10 cellular contexts compared by ENCODE assay signal in genomic region chr17:28553000-28553505, GRCh38. TPM values are rescaled to one million over a fixed set of nuclear protein-coding genes. Genes with fewer than 3 reads are reported as not detected.
DNase-seq lines count a peak whose midpoint lies in the region; ATAC-seq and TF ChIP-seq lines count a peak whose summit lies in the region.
"Had no signal": no experiment of that assay in that cellular context is flagged by ENCODE, and none has a peak within 500 bp of the region (broad histone marks: within the 10 kb centered on the region; RNA-seq: fewer than 3 reads in every experiment).

No MANE protein-coding gene starts in this region.

- no peak overlapping the region for H3K9ac ChIP-seq in neural progenitor cell

- peaks cover 10% of the 10 kb centered on the region for H3K79me2 ChIP-seq in neural progenitor cell (ENCODE audit: low read depth)

- peaks cover 46% of the 10 kb centered on the region for H3K4me1 Mint-ChIP-seq in CD8-positive, alpha-beta T cell (ENCODE audit: low read depth)
- H3K4me1 Mint-ChIP-seq in neural progenitor cell = peaks cover 36% of the 10 kb centered on the region

- peaks cover 52% of the 10 kb centered on the region for H3K36me3 Mint-ChIP-seq in CD8-positive, alpha-beta T cell
- peaks cover 26% of the 10 kb centered on the region for H3K36me3 Mint-ChIP-seq in neural progenitor cell

- peaks cover 38% of the 10 kb centered on the region for H4K20me1 ChIP-seq in neural progenitor cell (ENCODE audit: low read depth)

- POLR2A ChIA-PET in CD8-positive, alpha-beta T cell (lab: Charles Lee) = interaction anchor here (0.9 to 1.4 kb wide), 3 partner anchors 12 to 18 kb away, joined by 3 to 8 read pairs (median 3); partner anchors contain the start of gene PIGS

- ATAC-seq in CD8-positive, alpha-beta T cell = no peak
- ATAC-seq in HG03135 (IDR thresholded peaks at IDR 0.05; ENCODE audit: unreplicated experiment) = no peak

- no peak overlapping the region for H2AFZ ChIP-seq in neural progenitor cell (replicated peaks)

- H3K27me3 Mint-ChIP-seq in CD8-positive, alpha-beta T cell (ENCODE audit: low read depth) = no peaks in the 10 kb centered on the region
- peaks cover 3% of the 10 kb centered on the region for H3K27me3 Mint-ChIP-seq in neural progenitor cell (ENCODE audit: insufficient read depth, low read depth)

- H3K27ac ChIP-seq in CD8-positive, alpha-beta T cell (ENCODE audit: low read depth, low read length) = no peak overlapping the region
- H3K27ac ChIP-seq in dorsolateral prefrontal cortex (peak overlapping the region in 9 of 59 donors; percentile 20 to 85 (median 77)), neural progenitor cell (no peak overlapping the region)

- H3K4me1 ChIP-seq in CD8-positive, alpha-beta T cell (ENCODE audit: insufficient read depth, low read length) = peaks cover 47% of the 10 kb centered on the region
- peaks cover 40% of the 10 kb centered on the region for H3K4me1 ChIP-seq in neural progenitor cell

- peak overlapping the region; percentile 83 for H3K27ac Mint-ChIP-seq in CD8-positive, alpha-beta T cell
- H3K27ac Mint-ChIP-seq in neural progenitor cell = no peak overlapping the region

- H3K4me3 ChIP-seq in CD8-positive, alpha-beta T cell (ENCODE audit: low read depth, low read length) = peak overlapping the region; percentile 48
- H3K4me3 ChIP-seq in dorsolateral prefrontal cortex = peak overlapping the region in 51 of 59 donors; percentile 60 to 96 (median 86)
- peak overlapping the region; percentile 90 for H3K4me3 ChIP-seq in neural progenitor cell

- intact Hi-C loops in CD8-positive, alpha-beta T cell (cut with DNase I, micrococcal nuclease) = loop anchor here (1.0 to 5.0 kb wide), 5 partner anchors 18 to 181 kb away; partner anchors contain the start of genes PIGS (in 2 of the 2), SPAG5 (in 2 of the 2), ALDOC (in 1 of the 2) and SARM1 (in 1 of the 2)
- intact Hi-C loops in dorsolateral prefrontal cortex (cut with DNase I) = loop anchor here in 1 of 2 donors (10.0 kb wide), 1 partner anchor 178 kb away; the partner anchor contains the start of genes SARM1 and VTN

- H3F3A ChIP-seq in neural progenitor cell (ENCODE audit: low read depth) = peaks cover 25% of the 10 kb centered on the region

- no peak for DNase-seq in CD8-positive, alpha-beta T cell
- DNase-seq in NCI-H2171 (lab: John Stamatoyannopoulos, UW) (peak; percentile 62), dorsolateral prefrontal cortex (peak in 1 of 10 donors; percentile 22), neural progenitor cell (ENCODE audit: low spot score) (no peak), NCI-H748 treated with DMSO at 0.1 percent for 48 hours (lab: John Stamatoyannopoulos, UW) (no peak), OCI-M1 (lab: John Stamatoyannopoulos, UW) (no peak)
- DNase-seq in activated effector memory CD4-positive, alpha-beta T cell treated with Interleukin-2 at 50 U/mL for 16 hours = no peak
- DNase-seq: GOT3 had no signal

- CTCF ChIA-PET in CD8-positive, alpha-beta T cell (lab: Charles Lee) = interaction anchor here (0.7 to 1.0 kb wide), 2 partner anchors 14 to 69 kb away, joined by 3 read pairs; no protein-coding TSS in a partner anchor

- H3K4me2 ChIP-seq in neural progenitor cell = peak overlapping the region; percentile 83

- peak overlapping the region; percentile 90 for H3K4me3 Mint-ChIP-seq in CD8-positive, alpha-beta T cell
- H3K4me3 Mint-ChIP-seq in neural progenitor cell = peak overlapping the region; percentile 90

- H3K9me3 Mint-ChIP-seq in CD8-positive, alpha-beta T cell = no peaks in the 10 kb centered on the region
- no peaks in the 10 kb centered on the region for H3K9me3 Mint-ChIP-seq in neural progenitor cell

- no peaks in the 10 kb centered on the region for H3K27me3 ChIP-seq in CD8-positive, alpha-beta T cell (ENCODE audit: insufficient read depth, low read length)
- H3K27me3 ChIP-seq in dorsolateral prefrontal cortex (no peaks in the 10 kb centered on the region), neural progenitor cell (no peaks in the 10 kb centered on the region)
- H3K27me3 ChIP-seq: pancreas had no signal

- peaks cover 34% of the 10 kb centered on the region for H3K36me3 ChIP-seq in CD8-positive, alpha-beta T cell (ENCODE audit: insufficient read depth, low read length)
- no peaks in the 10 kb centered on the region for H3K36me3 ChIP-seq in neural progenitor cell

- no peaks in the 10 kb centered on the region for H3K9me3 ChIP-seq in CD8-positive, alpha-beta T cell (ENCODE audit: low read length)
- no peaks in the 10 kb centered on the region for H3K9me3 ChIP-seq in neural progenitor cell (ENCODE audit: low read depth)
- H3K9me3 ChIP-seq: pancreas had no signal

- TF ChIP-seq CTCF in CD8-positive, alpha-beta T cell (IDR thresholded peaks at IDR 0.05) = no peak
- TF ChIP-seq CTCF in dorsolateral prefrontal cortex (IDR thresholded peaks at IDR 0.05 in 54 of 56, conservative IDR thresholded peaks at IDR 0.05 in 2 of 56; ENCODE audit: low read depth in 1 of 56, partially characterized antibody in 56 of 56) (no peak), neural progenitor cell (IDR thresholded peaks at IDR 0.05) (no peak)

RNA-seq across cellular contexts. Expression of gene UNC119, which starts 0.6 kb away (rescaled TPM):
- 10 to 100 TPM; 48.9 to 49.9 TPM for total RNA-seq in CD8-positive, alpha-beta T cell
- total RNA-seq in dorsolateral prefrontal cortex = 10 to 100 TPM; 17.5 to 97.1 (median 51.6) TPM
- total RNA-seq in neural progenitor cell (ENCODE audit: low replicate concordance) = 61.4 and 103 TPM in 2 replicates

RNA-seq across cellular contexts. Expression of gene PIGS, which starts 18.3 kb away (rescaled TPM):
- total RNA-seq in CD8-positive, alpha-beta T cell = 10 to 100 TPM; 46.2 to 60.0 TPM
- total RNA-seq in dorsolateral prefrontal cortex (10 to 100 TPM; 35.5 to 70.3 (median 50.3) TPM), neural progenitor cell (ENCODE audit: low replicate concordance) (15.2 and 39.5 TPM in 2 replicates)

RNA-seq across cellular contexts. Expression of gene ALDOC, which starts 23.6 kb away (rescaled TPM):
- total RNA-seq in CD8-positive, alpha-beta T cell = 10 to 100 TPM; 16.3 to 16.5 TPM
- 1,000 to 10,000 TPM in 1 of 120 experiments, 100 to 1,000 TPM in 119; 424 to 1,208 (median 663) TPM for total RNA-seq in dorsolateral prefrontal cortex
- total RNA-seq in neural progenitor cell (ENCODE audit: low replicate concordance) = 38.6 and 66.6 TPM in 2 replicates

RNA-seq across cellular contexts. Expression of gene SPAG5, which starts 45.8 kb away (rescaled TPM):
- 10 to 100 TPM; 23.1 to 26.6 TPM for total RNA-seq in CD8-positive, alpha-beta T cell
- total RNA-seq in dorsolateral prefrontal cortex = 10 to 100 TPM; 10.6 to 76.2 (median 27.7) TPM
- 141 TPM in 2 replicates for total RNA-seq in neural progenitor cell (ENCODE audit: low replicate concordance)

RNA-seq across cellular contexts. Expression of gene FOXN1, which starts 46.9 kb away (rescaled TPM):
- total RNA-seq in CD8-positive, alpha-beta T cell = not detected
- total RNA-seq in dorsolateral prefrontal cortex = not detected
- not detected in 2 replicates for total RNA-seq in neural progenitor cell (ENCODE audit: low replicate concordance)
